Comparison of ENCODE assay signal across 24 cellular contexts in genomic region chr21:46252840-46253239, GRCh38. TPM values are rescaled to one million over a fixed set of nuclear protein-coding genes. Genes with fewer than 3 reads are reported as not detected.
DNase-seq lines count a peak whose midpoint lies in the region; ATAC-seq, FAIRE-seq and TF ChIP-seq lines count a peak whose summit lies in the region.
"Had no signal": no experiment of that assay in that cellular context is flagged by ENCODE, and none has a peak within 500 bp of the region (broad histone marks: within the 10 kb centered on the region; RNA-seq: fewer than 3 reads in every experiment).

No MANE protein-coding gene starts in this region.

- 100% methylated on average over 4 of the region's 4 CpGs for WGBS in GM12878 (ENCODE audit: insufficient coverage, insufficient replicate concordance, low lambda C conversion rate, missing lambda C conversion rate)

- BruUV-seq in GM12878 (replicated peaks; lab: Mats Ljungman, UMichigan): no TSS peak

- H3K4me3 Mint-ChIP-seq in activated CD4-positive, alpha-beta T cell treated with anti-CD3 and anti-CD28 coated beads, Interleukin-2, amount 10 ng/mL, durations not matched to agents 7 days and 5 days: no peak overlapping the region
- H3K4me3 Mint-ChIP-seq in natural killer cell treated with Interleukin-12 subunit alpha and Interleukin-12 subunit beta and Interleukin-15 and Interleukin-18, amount 100 ng/mL, for 72 hours: no peak overlapping the region
- H3K4me3 Mint-ChIP-seq: brain had no signal

- no peak overlapping the region for H2AFZ ChIP-seq in GM12878 (ENCODE audit: control insufficient read depth, low read depth, low read length)

- no peak for FAIRE-seq in GM12878 (lab: Jason Lieb, UNC)
- FAIRE-seq: H1, keratinocyte had no signal

- H3K36me3 ChIP-seq in BLaER1 treated with 17β-estradiol and CSF1 and Interleukin-3, amounts not matched to agents 10 nM and 100 nM: peaks cover 90 to 100% (median 98%) of the 10 kb centered on the region in 11 experiments
- H3K36me3 ChIP-seq in GM12878 (ENCODE audit: control insufficient read depth in 2 of 2, insufficient read depth in 2 of 2, low read length in 1 of 2) (peaks cover 37 to 50% of the 10 kb centered on the region in 2 experiments), BE2C (peaks cover 84% of the 10 kb centered on the region)
- H3K36me3 ChIP-seq: ovary had no signal

- peak overlapping the region; percentile 83 for H3K27ac Mint-ChIP-seq in activated CD4-positive, alpha-beta T cell treated with anti-CD3 and anti-CD28 coated beads, Interleukin-2, amount 10 ng/mL, durations not matched to agents 7 days and 5 days
- peak overlapping the region; percentile 90 to 97 for H3K27ac Mint-ChIP-seq in natural killer cell treated with Interleukin-12 subunit alpha and Interleukin-12 subunit beta and Interleukin-15 and Interleukin-18, amount 100 ng/mL, for 72 hours

- TF ChIP-seq EP300 in GM12878 (IDR thresholded peaks at IDR 0.05; ENCODE audit: borderline replicate concordance in 1 of 2, control insufficient read depth in 1 of 2, low read depth in 2 of 2, low read length in 2 of 2): no peak

- POLR2A ChIA-PET in activated CD4-positive, alpha-beta T cell treated with anti-CD3 and anti-CD28 coated beads, Interleukin-2, amount 10 ng/mL, durations not matched to agents 7 days and 5 days (lab: Charles Lee): no interaction called here
- POLR2A ChIA-PET in GM12878 (lab: Charles Lee): interaction anchor here (0.7 to 1.7 kb wide), 7 partner anchors 9 to 142 kb away, joined by 3 to 9 read pairs (median 5); no protein-coding TSS in a partner anchor
- POLR2A ChIA-PET in HEK293T (lab: Yijun Ruan, JAX): no interaction called here

- H3K79me2 ChIP-seq in GM12878 (ENCODE audit: control insufficient read depth, insufficient read depth, low read length): no peaks in the 10 kb centered on the region

- CTCF ChIA-PET in activated CD4-positive, alpha-beta T cell treated with anti-CD3 and anti-CD28 coated beads, Interleukin-2, amount 10 ng/mL, durations not matched to agents 7 days and 5 days (lab: Charles Lee): interaction anchor here (0.6 to 2.0 kb wide), 5 partner anchors 9 to 684 kb away, joined by 3 to 9 read pairs (median 4); no protein-coding TSS in a partner anchor
- CTCF ChIA-PET in GM12878 (lab: Yijun Ruan, JAX) (interaction anchor here (0.6 to 6.3 kb wide), 6 partner anchors 15 to 109 kb away, joined by 3 to 59 read pairs (median 8); partner anchors contain the start of genes LSS, MCM3AP and YBEY), HEK293T (lab: Yijun Ruan, JAX) (no interaction called here)

- TF ChIP-seq RAD21 in GM12878 (IDR thresholded peaks at IDR 0.05; ENCODE audit: insufficient read depth, low read depth, low read length): no peak

- ATAC-seq in GM12878: no peak
- no peak for ATAC-seq in natural killer cell treated with Interleukin-12 subunit alpha and Interleukin-12 subunit beta and Interleukin-15 and Interleukin-18, amount 100 ng/mL, for 72 hours

- H4K20me1 ChIP-seq in BLaER1 treated with 17β-estradiol and CSF1 and Interleukin-3, amounts not matched to agents 10 nM and 100 nM: peaks cover 6 to 56% (median 28%) of the 10 kb centered on the region in 11 experiments; a peak in 15 of 22 replicates
- H4K20me1 ChIP-seq in GM12878 (ENCODE audit: control insufficient read depth, insufficient read depth): no peaks in the 10 kb centered on the region

- intact Hi-C loops in GM12878 (cut with micrococcal nuclease; ENCODE audit: unreplicated experiment): loop anchor here (5.0 kb wide), 1 partner anchor 69 kb away; the partner anchor contains the start of genes C21orf58 and PCNT

- in situ Hi-C loops in GM12878 (cut with MboI): no loop called here

- H3K9ac ChIP-seq in BLaER1 treated with 17β-estradiol and CSF1 and Interleukin-3, amounts not matched to agents 10 nM and 100 nM: peak overlapping the region in 1 of 11 experiments; percentile 48; a peak in 1 of 22 replicates
- H3K9ac ChIP-seq in GM12878 (ENCODE audit: control insufficient read depth, insufficient read depth, low read length): no peak overlapping the region

- peaks cover 0 to 20% (median 0%) of the 10 kb centered on the region in 11 experiments; a peak in 10 of 22 replicates for H3K9me3 ChIP-seq in BLaER1 treated with 17β-estradiol and CSF1 and Interleukin-3, amounts not matched to agents 10 nM and 100 nM (replicated peaks in 1 of 11)
- H3K9me3 ChIP-seq in GM12878 (replicated peaks; ENCODE audit: control insufficient read depth, insufficient read depth, low read length): no peaks in the 10 kb centered on the region; the same call in 2 of the 3 replicates
- no peaks in the 10 kb centered on the region; the same call in 1 of the 2 replicates for H3K9me3 ChIP-seq in BE2C
- H3K9me3 ChIP-seq: ovary, right atrium auricular region, spleen, suprapubic skin had no signal

- RAD21 ChIA-PET in GM12878 (lab: Charles Lee; ENCODE audit: unreplicated experiment): interaction anchor here (1.0 to 3.5 kb wide), 7 partner anchors 18 to 110 kb away, joined by 3 to 19 read pairs (median 8); partner anchors contain the start of genes LSS, MCM3AP and YBEY

- H3K36me3 Mint-ChIP-seq in activated CD4-positive, alpha-beta T cell treated with anti-CD3 and anti-CD28 coated beads, Interleukin-2, amount 10 ng/mL, durations not matched to agents 7 days and 5 days (ENCODE audit: low read depth): peaks cover 80% of the 10 kb centered on the region
- H3K36me3 Mint-ChIP-seq in natural killer cell treated with Interleukin-12 subunit alpha and Interleukin-12 subunit beta and Interleukin-15 and Interleukin-18, amount 100 ng/mL, for 72 hours: peaks cover 33% of the 10 kb centered on the region

- H3K9me3 Mint-ChIP-seq in activated CD4-positive, alpha-beta T cell treated with anti-CD3 and anti-CD28 coated beads, Interleukin-2, amount 10 ng/mL, durations not matched to agents 7 days and 5 days: peaks cover 7% of the 10 kb centered on the region
- H3K9me3 Mint-ChIP-seq in natural killer cell treated with Interleukin-12 subunit alpha and Interleukin-12 subunit beta and Interleukin-15 and Interleukin-18, amount 100 ng/mL, for 72 hours: peaks cover 4% of the 10 kb centered on the region
- H3K9me3 Mint-ChIP-seq: brain had no signal

- no peak for DNase-seq in activated CD4-positive, alpha-beta T cell treated with anti-CD3 and anti-CD28 coated beads, Interleukin-2, amount 10 ng/mL, durations not matched to agents 7 days and 5 days
- no peak for DNase-seq in activated CD4-positive, alpha-beta T cell treated with anti-CD3 and anti-CD28 coated beads for 1 hour
- DNase-seq in GM12878 (ENCODE audit: low read depth, low spot score) (no peak), BE2C (no peak), HEK293T (ENCODE audit: extremely low spot score) (no peak)
- DNase-seq in natural killer cell treated with Interleukin-12 subunit alpha and Interleukin-12 subunit beta and Interleukin-15 and Interleukin-18, amount 100 ng/mL, for 72 hours (ENCODE audit: low spot score): no peak
- DNase-seq in stimulated activated CD4-positive, alpha-beta T cell treated with anti-CD3 and anti-CD28 coated beads, Interleukin-1b, Interleukin-23, amount 100 ng/mL, for 48 hours: no peak
- DNase-seq: activated gamma-delta T cell; DMS53; glutamatergic neuron; NCI-H1105; NCI-H1930; NCI-H526 treated with DMSO at 0.1 percent for 48 hours; ovary; Right ventricle myocardium superior; spleen; stimulated activated CD4-positive, alpha-beta T cell treated with anti-CD3 and anti-CD28 coated beads, Interleukin-2, amount 100 ng/mL, for 48 hours had no signal

- SMC1A ChIA-PET in GM12878 (lab: Charles Lee; ENCODE audit: uncharacterized antibody, unreplicated experiment): interaction anchor here (1.1 to 1.9 kb wide), 5 partner anchors 9 to 70 kb away, joined by 3 to 15 read pairs (median 4); partner anchors contain the start of gene C21orf58

- H3K4me2 ChIP-seq in BLaER1 treated with 17β-estradiol and CSF1 and Interleukin-3, amounts not matched to agents 10 nM and 100 nM: peak overlapping the region in 6 of 11 experiments; percentile 70 to 96 (median 79); a peak in 9 of 22 replicates
- H3K4me2 ChIP-seq in GM12878 (ENCODE audit: control insufficient read depth, insufficient read depth): no peak overlapping the region

- TF ChIP-seq CTCF in GM12878 (IDR thresholded peaks at IDR 0.05 in 2 of 3, conservative IDR thresholded peaks at IDR 0.05 in 1 of 3; ENCODE audit: control insufficient read depth in 2 of 3, extremely low read depth in 1 of 3, insufficient read depth in 1 of 3, low read depth in 3 of 3, low read length in 3 of 3) (no peak), BE2C (IDR thresholded peaks at IDR 0.05; ENCODE audit: low read depth, low read length) (no peak)

- H3K4me1 Mint-ChIP-seq in activated CD4-positive, alpha-beta T cell treated with anti-CD3 and anti-CD28 coated beads, Interleukin-2, amount 10 ng/mL, durations not matched to agents 7 days and 5 days: peaks cover 40% of the 10 kb centered on the region
- H3K4me1 Mint-ChIP-seq in natural killer cell treated with Interleukin-12 subunit alpha and Interleukin-12 subunit beta and Interleukin-15 and Interleukin-18, amount 100 ng/mL, for 72 hours (ENCODE audit: low read depth in 2 of 2): peaks cover 34 to 45% of the 10 kb centered on the region in 2 donors
- H3K4me1 Mint-ChIP-seq: brain had no signal

- no peak for TF ChIP-seq POLR2A in GM12878 (IDR thresholded peaks at IDR 0.05; ENCODE audit: low read depth, low read length)

- peak overlapping the region in 1 of 11 experiments; percentile 79; a peak in 1 of 22 replicates for H3K27ac ChIP-seq in BLaER1 treated with 17β-estradiol and CSF1 and Interleukin-3, amounts not matched to agents 10 nM and 100 nM
- H3K27ac ChIP-seq in GM12878 (ENCODE audit: control insufficient read depth, insufficient read depth): 0 out of 2 replicates have a peak overlapping the region, but pooled peaks have one; percentile 55
- H3K27ac ChIP-seq: epithelial cell of prostate, ovary, right atrium auricular region, suprapubic skin had no signal

- no peaks in the 10 kb centered on the region for H3K27me3 Mint-ChIP-seq in activated CD4-positive, alpha-beta T cell treated with anti-CD3 and anti-CD28 coated beads, Interleukin-2, amount 10 ng/mL, durations not matched to agents 7 days and 5 days
- H3K27me3 Mint-ChIP-seq in natural killer cell treated with Interleukin-12 subunit alpha and Interleukin-12 subunit beta and Interleukin-15 and Interleukin-18, amount 100 ng/mL, for 72 hours: no peaks in the 10 kb centered on the region
- H3K27me3 Mint-ChIP-seq: brain had no signal

- no peaks in the 10 kb centered on the region for H3K27me3 ChIP-seq in BLaER1 treated with 17β-estradiol and CSF1 and Interleukin-3, amounts not matched to agents 10 nM and 100 nM
- H3K27me3 ChIP-seq in GM12878 (replicated peaks in 1 of 2; ENCODE audit: control insufficient read depth in 2 of 2, insufficient read depth in 2 of 2, low read length in 1 of 2) (no peaks in the 10 kb centered on the region; a peak in 1 of 4 replicates), BE2C (no peaks in the 10 kb centered on the region)
- H3K27me3 ChIP-seq: ovary, right atrium auricular region, spleen, suprapubic skin had no signal

- H3K4me3 ChIP-seq in BLaER1 treated with 17β-estradiol and CSF1 and Interleukin-3, amounts not matched to agents 10 nM and 100 nM: no peak overlapping the region
- H3K4me3 ChIP-seq in GM12878 (no peak overlapping the region), BE2C (ENCODE audit: low read depth, low read length) (no peak overlapping the region)
- H3K4me3 ChIP-seq: ovary, right atrium auricular region, spleen, suprapubic skin had no signal

- peaks cover 19 to 50% (median 40%) of the 10 kb centered on the region in 10 experiments for H3K4me1 ChIP-seq in BLaER1 treated with 17β-estradiol and CSF1 and Interleukin-3, amounts not matched to agents 10 nM and 100 nM
- H3K4me1 ChIP-seq in GM12878 (ENCODE audit: control insufficient read depth, insufficient read depth, low read length) (peaks cover 15% of the 10 kb centered on the region), BE2C (peaks cover 3% of the 10 kb centered on the region; the same call in 1 of the 2 replicates)
- H3K4me1 ChIP-seq: right atrium auricular region, suprapubic skin had no signal

RNA-seq across cellular contexts. Expression of gene LSS, which starts 24.3 kb away (rescaled TPM):
- 10 to 100 TPM; 47.8 to 53.3 TPM for total RNA-seq in activated CD4-positive, alpha-beta T cell treated with anti-CD3 and anti-CD28 coated beads, Interleukin-2, amount 10 ng/mL, durations not matched to agents 7 days and 5 days
- total RNA-seq in GM12878 (2013; cell fraction: nucleolus; rRNA removed): 310 and 374 TPM in 2 replicates
- total RNA-seq in GM12878 (2014; rRNA removed): 61.4 and 65.2 TPM in 2 replicates
- 19.6 and 20.3 TPM in 2 replicates for total RNA-seq in GM12878 (2014; rRNA removed; fragmentation: Illumina TruSeq; extraction: Trizol)
- total RNA-seq in GM12878 (2021): 82.4 and 86.4 TPM in 2 replicates
- 24.8 TPM for polyA plus RNA-seq in GM12878 (2011; ENCODE audit: low read depth)
- 26.1 and 51.3 TPM in 2 replicates for polyA plus RNA-seq in GM12878 (2011; rRNA removed)
- polyA plus RNA-seq in GM12878 (2011; cell fraction: cytosol; rRNA removed): 53.2 and 64.3 TPM in 2 replicates
- polyA plus RNA-seq in GM12878 (2011; cell fraction: nucleus; rRNA removed): 250 and 378 TPM in 2 replicates
- polyA plus RNA-seq in GM12878 (2012): 46.0 and 62.0 TPM in 2 replicates
- 18.3 and 24.0 TPM in 2 replicates for polyA plus RNA-seq in GM12878 (2014; fragmentation: Illumina TruSeq; extraction: Trizol)
- 1 to 10 TPM; 2.9 to 3.7 TPM for polyA plus RNA-seq in GM12878 (2014; fragmentation: Nextera tagmentation; extraction: Ambion mirVana)
- polyA plus RNA-seq in GM12878 (2014; rRNA removed): 60.9 and 68.4 TPM in 2 replicates
- polyA plus RNA-seq in GM12878 (2016; fragmentation: Nextera tagmentation; extraction: Ambion mirVana): 10 to 100 TPM; 25.5 to 29.4 TPM
- polyA minus RNA-seq in GM12878 (2011; rRNA and poly(A)+ RNA removed): 80.4 and 121 TPM in 2 replicates
- polyA minus RNA-seq in GM12878 (2011; cell fraction: cytosol; rRNA and poly(A)+ RNA removed): 12.8 and 21.1 TPM in 2 replicates
- 44.5 and 53.5 TPM in 2 replicates for polyA minus RNA-seq in GM12878 (2011; cell fraction: nucleus; rRNA and poly(A)+ RNA removed)
- 10 to 100 TPM; 32.6 to 54.4 TPM for total RNA-seq in natural killer cell treated with Interleukin-12 subunit alpha and Interleukin-12 subunit beta and Interleukin-15 and Interleukin-18, amount 100 ng/mL, for 72 hours
- 84.6 TPM for polyA plus RNA-seq in BE2C (2012; ENCODE audit: insufficient read depth, insufficient read length, low read depth)

RNA-seq across cellular contexts. Expression of gene MCM3AP, which starts 32.6 kb away (rescaled TPM):
- 100 to 1,000 TPM in 1 of 2 experiments, 10 to 100 TPM in 1; 94.5 to 118 TPM for total RNA-seq in activated CD4-positive, alpha-beta T cell treated with anti-CD3 and anti-CD28 coated beads, Interleukin-2, amount 10 ng/mL, durations not matched to agents 7 days and 5 days
- total RNA-seq in GM12878 (2013; cell fraction: nucleolus; rRNA removed): 241 and 252 TPM in 2 replicates
- 53.8 and 53.9 TPM in 2 replicates for total RNA-seq in GM12878 (2014; rRNA removed)
- total RNA-seq in GM12878 (2014; rRNA removed; fragmentation: Illumina TruSeq; extraction: Trizol): 32.4 and 39.7 TPM in 2 replicates
- total RNA-seq in GM12878 (2021): 94.3 and 95.7 TPM in 2 replicates
- polyA plus RNA-seq in GM12878 (2011; ENCODE audit: low read depth): 28.0 TPM
- 42.3 and 45.3 TPM in 2 replicates for polyA plus RNA-seq in GM12878 (2011; rRNA removed)
- polyA plus RNA-seq in GM12878 (2011; cell fraction: cytosol; rRNA removed): 53.3 and 76.7 TPM in 2 replicates
- 140 and 149 TPM in 2 replicates for polyA plus RNA-seq in GM12878 (2011; cell fraction: nucleus; rRNA removed)
- polyA plus RNA-seq in GM12878 (2012): 42.7 and 46.1 TPM in 2 replicates
- 34.3 and 39.3 TPM in 2 replicates for polyA plus RNA-seq in GM12878 (2014; fragmentation: Illumina TruSeq; extraction: Trizol)
- polyA plus RNA-seq in GM12878 (2014; fragmentation: Nextera tagmentation; extraction: Ambion mirVana): 1 to 10 TPM; 6.1 to 8.8 TPM
- polyA plus RNA-seq in GM12878 (2014; rRNA removed): 48.6 and 54.6 TPM in 2 replicates
- polyA plus RNA-seq in GM12878 (2016; fragmentation: Nextera tagmentation; extraction: Ambion mirVana): 10 to 100 TPM; 54.5 to 64.6 TPM
- polyA minus RNA-seq in GM12878 (2011; rRNA and poly(A)+ RNA removed): 54.7 and 88.0 TPM in 2 replicates
- polyA minus RNA-seq in GM12878 (2011; cell fraction: cytosol; rRNA and poly(A)+ RNA removed): 58.8 and 74.2 TPM in 2 replicates
- 94.2 and 133 TPM in 2 replicates for polyA minus RNA-seq in GM12878 (2011; cell fraction: nucleus; rRNA and poly(A)+ RNA removed)
- 100 to 1,000 TPM; 161 to 193 TPM for total RNA-seq in natural killer cell treated with Interleukin-12 subunit alpha and Interleukin-12 subunit beta and Interleukin-15 and Interleukin-18, amount 100 ng/mL, for 72 hours
- 79.8 TPM for polyA plus RNA-seq in BE2C (2012; ENCODE audit: insufficient read depth, insufficient read length, low read depth)

RNA-seq across cellular contexts. Expression of gene YBEY, which starts 33.3 kb away (rescaled TPM):
- total RNA-seq in activated CD4-positive, alpha-beta T cell treated with anti-CD3 and anti-CD28 coated beads, Interleukin-2, amount 10 ng/mL, durations not matched to agents 7 days and 5 days: 10 to 100 TPM; 11.5 to 12.5 TPM
- total RNA-seq in GM12878 (2013; cell fraction: nucleolus; rRNA removed): 26.3 and 29.9 TPM in 2 replicates
- total RNA-seq in GM12878 (2014; rRNA removed) (16.7 and 18.1 TPM in 2 replicates), GM12878 (2014; rRNA removed; fragmentation: Illumina TruSeq; extraction: Trizol) (16.5 and 16.9 TPM in 2 replicates), GM12878 (2021) (13.2 and 13.8 TPM in 2 replicates)
- polyA plus RNA-seq in GM12878 (2011; ENCODE audit: low read depth): 16.6 TPM
- polyA plus RNA-seq in GM12878 (2011; rRNA removed) (31.1 and 38.1 TPM in 2 replicates), GM12878 (2014; fragmentation: Illumina TruSeq; extraction: Trizol) (18.9 and 22.1 TPM in 2 replicates), GM12878 (2014; fragmentation: Nextera tagmentation; extraction: Ambion mirVana) (10 to 100 TPM in 1 of 2 experiments, 1 to 10 TPM in 1; 6.5 to 11.3 TPM), GM12878 (2014; rRNA removed) (27.1 and 31.4 TPM in 2 replicates), GM12878 (2016; fragmentation: Nextera tagmentation; extraction: Ambion mirVana) (10 to 100 TPM; 20.2 to 20.9 TPM)
- 18.4 and 21.1 TPM in 2 replicates for polyA plus RNA-seq in GM12878 (2011; cell fraction: cytosol; rRNA removed)
- 19.4 and 23.3 TPM in 2 replicates for polyA plus RNA-seq in GM12878 (2011; cell fraction: nucleus; rRNA removed)
- 20.8 and 20.9 TPM in 2 replicates for polyA plus RNA-seq in GM12878 (2012)
- 11.4 and 12.3 TPM in 2 replicates for polyA minus RNA-seq in GM12878 (2011; rRNA and poly(A)+ RNA removed)
- polyA minus RNA-seq in GM12878 (2011; cell fraction: cytosol; rRNA and poly(A)+ RNA removed): 5.4 and 5.9 TPM in 2 replicates
- polyA minus RNA-seq in GM12878 (2011; cell fraction: nucleus; rRNA and poly(A)+ RNA removed): 12.5 and 13.5 TPM in 2 replicates
- total RNA-seq in natural killer cell treated with Interleukin-12 subunit alpha and Interleukin-12 subunit beta and Interleukin-15 and Interleukin-18, amount 100 ng/mL, for 72 hours: 10 to 100 TPM in 1 of 2 donors, 1 to 10 TPM in 1; 8.1 to 10.9 TPM
- polyA plus RNA-seq in BE2C (2012; ENCODE audit: insufficient read depth, insufficient read length, low read depth): 8.3 TPM
